ENCODE assay signal across 28 cellular contexts in genomic region chr9:24931894-24932293, GRCh38.
"Had no signal": no experiment of that assay in that cellular context is flagged by ENCODE, and none has a peak within 500 bp of the region (broad histone marks: within the 10 kb centered on the region; RNA-seq: fewer than 3 reads in every experiment).

No MANE protein-coding gene starts in this region.

- H3K9ac ChIP-seq: neural progenitor cell, parathyroid adenoma had no signal

- ATAC-seq: natural killer cell treated with Interleukin-12 subunit alpha and Interleukin-12 subunit beta and Interleukin-15 and Interleukin-18, amount 100 ng/mL, for 72 hours; psoas muscle; right cardiac atrium; right lobe of liver; stimulated activated effector memory CD8-positive, alpha-beta T cell treated with anti-CD3 and anti-CD28 coated beads, Interleukin-12 subunit alpha, Interleukin-12 subunit beta, amount 100 ng/mL, for 72 hours; stimulated activated naive B cell treated with anti-CD40 and anti-IgM and Interleukin-4, amounts not matched to agents 10 μg/mL and 1 μg/mL and 100 μg/mL, for 72 hours had no signal

- H3K27me3 Mint-ChIP-seq: natural killer cell treated with Interleukin-12 subunit alpha and Interleukin-12 subunit beta and Interleukin-15 and Interleukin-18, amount 100 ng/mL, for 72 hours; progenitor cell of endocrine pancreas; stimulated activated naive B cell treated with anti-CD40 and anti-IgM and Interleukin-4, amounts not matched to agents 10 μg/mL and 1 μg/mL and 100 μg/mL, for 72 hours; stimulated activated naive CD8-positive, alpha-beta T cell treated with anti-CD3 and anti-CD28 coated beads, Interleukin-15, Interleukin-2, amounts not matched to agents 100 ng/mL and 50 ng/mL, for 24 hours had no signal

- H3K4me1 ChIP-seq: neural progenitor cell, parathyroid adenoma, psoas muscle, right lobe of liver, sigmoid colon, stomach, thyroid gland, tibial nerve, upper lobe of left lung, vagina had no signal

- H3K36me3 ChIP-seq: neural progenitor cell, ovary, right lobe of liver, sigmoid colon, stomach, thoracic aorta, thyroid gland, tibial nerve, upper lobe of left lung, vagina had no signal

- H3K36me3 Mint-ChIP-seq: natural killer cell treated with Interleukin-12 subunit alpha and Interleukin-12 subunit beta and Interleukin-15 and Interleukin-18, amount 100 ng/mL, for 72 hours; neural progenitor cell; stimulated activated effector memory CD8-positive, alpha-beta T cell treated with anti-CD3 and anti-CD28 coated beads, Interleukin-12 subunit alpha, Interleukin-12 subunit beta, amount 100 ng/mL, for 72 hours; stimulated activated naive B cell treated with anti-CD40 and anti-IgM and Interleukin-4, amounts not matched to agents 10 μg/mL and 1 μg/mL and 100 μg/mL, for 72 hours had no signal

- H3K27ac Mint-ChIP-seq: natural killer cell treated with Interleukin-12 subunit alpha and Interleukin-12 subunit beta and Interleukin-15 and Interleukin-18, amount 100 ng/mL, for 72 hours; nephron progenitor cell; neural progenitor cell; progenitor cell of endocrine pancreas; stimulated activated effector memory CD8-positive, alpha-beta T cell treated with anti-CD3 and anti-CD28 coated beads, Interleukin-12 subunit alpha, Interleukin-12 subunit beta, amount 100 ng/mL, for 72 hours; stimulated activated naive B cell treated with anti-CD40 and anti-IgM and Interleukin-4, amounts not matched to agents 10 μg/mL and 1 μg/mL and 100 μg/mL, for 72 hours; stimulated activated naive CD8-positive, alpha-beta T cell treated with anti-CD3 and anti-CD28 coated beads, Interleukin-15, Interleukin-2, amounts not matched to agents 100 ng/mL and 50 ng/mL, for 24 hours had no signal

- H3K4me1 Mint-ChIP-seq: neural progenitor cell; stimulated activated effector memory CD8-positive, alpha-beta T cell treated with anti-CD3 and anti-CD28 coated beads, Interleukin-12 subunit alpha, Interleukin-12 subunit beta, amount 100 ng/mL, for 72 hours had no signal

- DNase-seq: nephron progenitor cell; occipital lobe; ovary; posterior cingulate gyrus; psoas muscle; right cardiac atrium; right lobe of liver; sigmoid colon; small intestine; stimulated activated CD4-positive, alpha-beta T cell treated with anti-CD3 and anti-CD28 coated beads, Interleukin-15, amount 100 ng/mL, for 24 hours; stimulated activated CD4-positive, alpha-beta T cell treated with anti-CD3 and anti-CD28 coated beads, Interleukin-2, amount 100 ng/mL, for 24 hours; stimulated activated CD4-positive, alpha-beta T cell treated with anti-CD3 and anti-CD28 coated beads, Interleukin-2, amount 100 ng/mL, for 48 hours; stimulated activated CD4-positive, alpha-beta T cell treated with anti-CD3 and anti-CD28 coated beads, Interleukin-4, amount 100 ng/mL, for 24 hours; stimulated activated naive B cell treated with anti-CD40 and anti-IgM and Interleukin-4, amounts not matched to agents 10 μg/mL and 1 μg/mL and 100 μg/mL, for 72 hours; stimulated activated naive CD4-positive, alpha-beta T cell treated with Interleukin-2 at 50 U/mL for 16 hours; stomach; thyroid gland; trophoblast cell; upper lobe of left lung had no signal

- H3K27me3 ChIP-seq: neural progenitor cell, ovary, right lobe of liver, sigmoid colon, stomach, thyroid gland, tibial nerve, upper lobe of left lung, vagina had no signal

- H3K79me2 ChIP-seq: parathyroid adenoma had no signal

- H3K4me2 ChIP-seq: neural progenitor cell had no signal

- H3K9me3 Mint-ChIP-seq: nephron progenitor cell; neural progenitor cell; stimulated activated naive B cell treated with anti-CD40 and anti-IgM and Interleukin-4, amounts not matched to agents 10 μg/mL and 1 μg/mL and 100 μg/mL, for 72 hours had no signal

- H3K4me3 Mint-ChIP-seq: natural killer cell treated with Interleukin-12 subunit alpha and Interleukin-12 subunit beta and Interleukin-15 and Interleukin-18, amount 100 ng/mL, for 72 hours; nephron progenitor cell; neural progenitor cell; stimulated activated effector memory CD8-positive, alpha-beta T cell treated with anti-CD3 and anti-CD28 coated beads, Interleukin-12 subunit alpha, Interleukin-12 subunit beta, amount 100 ng/mL, for 72 hours; stimulated activated naive CD8-positive, alpha-beta T cell treated with anti-CD3 and anti-CD28 coated beads, Interleukin-15, Interleukin-2, amounts not matched to agents 100 ng/mL and 50 ng/mL, for 24 hours had no signal

- H3K27ac ChIP-seq: neural progenitor cell, ovary, parathyroid adenoma, psoas muscle, right lobe of liver, sigmoid colon, stomach, thoracic aorta, thyroid gland, tibial nerve, upper lobe of left lung, vagina had no signal

- H3K9me3 ChIP-seq: ovary, psoas muscle, right lobe of liver, stomach, thoracic aorta, thyroid gland, tibial nerve, upper lobe of left lung, vagina had no signal

- H3K4me3 ChIP-seq: neural progenitor cell, ovary, psoas muscle, right lobe of liver, sigmoid colon, stomach, thoracic aorta, thyroid gland, tibial nerve, upper lobe of left lung, vagina had no signal

- H2AFZ ChIP-seq: neural progenitor cell, parathyroid adenoma had no signal
